34 cellular contexts compared by ENCODE assay signal in genomic region chr15:85967553-85967952, GRCh38.
"Had no signal": no experiment of that assay in that cellular context is flagged by ENCODE, and none has a peak within 500 bp of the region (broad histone marks: within the 10 kb centered on the region; RNA-seq: fewer than 3 reads in every experiment).

No MANE protein-coding gene starts in this region.

- H3K9me3 ChIP-seq: MG63 had no signal

- H3K27me3 ChIP-seq: MG63 had no signal

- H3K27ac ChIP-seq: KMS-11 had no signal

- H3K9ac ChIP-seq: KMS-11 had no signal

- H3K4me3 ChIP-seq: MG63 had no signal

- DNase-seq: Karpas-422, Kasumi-1, KG1, MG63, MM.1S, MV-4-11, NCI-H1048, NCI-H1092, NCI-H1092 treated with DMSO at 0.1 percent for 48 hours, NCI-H1105, NCI-H1105 treated with DMSO at 0.1 percent for 48 hours, NCI-H1417 treated with DMSO at 0.1 percent for 48 hours, NCI-H1436, NCI-H1436 treated with DMSO at 0.1 percent for 48 hours, NCI-H146, NCI-H1694, NCI-H1694 treated with DMSO at 0.1 percent for 48 hours, NCI-H187, NCI-H187 treated with DMSO at 0.1 percent for 48 hours, NCI-H1930, NCI-H2029, NCI-H2029 treated with DMSO at 0.1 percent for 48 hours, NCI-H2081, NCI-H2081 treated with DMSO at 0.1 percent for 48 hours, NCI-H2107, NCI-H2171, NCI-H2171 treated with DMSO at 0.1 percent for 48 hours, NCI-H2227 treated with DMSO at 0.1 percent for 48 hours, NCI-H226, NCI-H345, NCI-H446, NCI-H446 treated with DMSO at 0.1 percent for 48 hours, NCI-H510A had no signal

- H3K4me2 ChIP-seq: KMS-11 had no signal

- H3K36me3 ChIP-seq: MG63 had no signal
